ENCODE assay signal across 12 cellular contexts in genomic region chr1:46411601-46412341, GRCh38. TPM values are rescaled to one million over a fixed set of nuclear protein-coding genes. Genes with fewer than 3 reads are reported as not detected.
DNase-seq lines count a peak whose midpoint lies in the region; ATAC-seq, FAIRE-seq and TF ChIP-seq lines count a peak whose summit lies in the region.
"Had no signal": no experiment of that assay in that cellular context is flagged by ENCODE, and none has a peak within 500 bp of the region (broad histone marks: within the 10 kb centered on the region; RNA-seq: fewer than 3 reads in every experiment).

No MANE protein-coding gene starts in this region.

- no peaks in the 10 kb centered on the region for H4K20me1 ChIP-seq in endothelial cell of umbilical vein (replicated peaks; ENCODE audit: control insufficient read depth, extremely low read depth, insufficient read depth, low read length)

- intact Hi-C loops in MCF 10A (cut with micrococcal nuclease): no loop called here
- intact Hi-C loops in breast epithelium (cut with DNase I; ENCODE audit: low total_unique reads): loop anchor here (5.0 kb wide), 1 partner anchor 451 kb away; no protein-coding TSS in a partner anchor
- intact Hi-C loops in endothelial cell of umbilical vein (cut with micrococcal nuclease): no loop called here

- DNase-seq in MCF 10A (ENCODE audit: unreplicated experiment) (no peak), breast epithelium (ENCODE audit: low spot score in 2 of 2) (no peak), NT2/D1 (ENCODE audit: low read depth, low spot score) (peak; percentile 30), endothelial cell of umbilical vein (ENCODE audit: low read depth, low spot score) (no peak), retinal pigment epithelial cell (ENCODE audit: low read depth) (no peak), NCI-H226 (no peak), kidney tubule cell (ENCODE audit: low spot score) (no peak)
- DNase-seq: CD4-positive, alpha-beta T cell; hippocampal formation; OCI-M1 had no signal

- no peaks in the 10 kb centered on the region for H3K9me3 Mint-ChIP-seq in MCF 10A (ENCODE audit: unreplicated experiment)
- H3K9me3 Mint-ChIP-seq: CD4-positive, alpha-beta T cell had no signal

- BruUV-seq in MCF 10A (replicated peaks; lab: Mats Ljungman, UMichigan) (no TSS peak), endothelial cell of umbilical vein (replicated peaks; lab: Mats Ljungman, UMichigan) (no TSS peak)

- TF ChIP-seq CTCF in MCF 10A (IDR thresholded peaks at IDR 0.05; ENCODE audit: unreplicated experiment): peak; percentile 55
- TF ChIP-seq CTCF in breast epithelium (IDR thresholded peaks at IDR 0.05): no peak
- TF ChIP-seq CTCF in endothelial cell of umbilical vein (IDR thresholded peaks at IDR 0.05; ENCODE audit: extremely low read depth in 1 of 2, insufficient read depth in 1 of 2, low read depth in 1 of 2, low read length in 2 of 2): peak; percentile 33 to 48
- TF ChIP-seq CTCF in retinal pigment epithelial cell (conservative IDR thresholded peaks at IDR 0.05; ENCODE audit: low read depth, low read length): peak; percentile 60

- H3K9ac ChIP-seq in NT2/D1 (ENCODE audit: insufficient read length, low read depth): no peak overlapping the region
- no peak overlapping the region for H3K9ac ChIP-seq in endothelial cell of umbilical vein (replicated peaks; ENCODE audit: extremely low read depth, insufficient read depth, low read length)

- POLR2A ChIA-PET in MCF 10A (lab: Yijun Ruan, JAX) (interaction anchor here (0.9 to 1.0 kb wide), 2 partner anchors 8 to 13 kb away, joined by 3 read pairs; no protein-coding TSS in a partner anchor), endothelial cell of umbilical vein (lab: Charles Lee) (no interaction called here)

- H3K27ac Mint-ChIP-seq in MCF 10A (ENCODE audit: low read depth, unreplicated experiment): no peak overlapping the region
- H3K27ac Mint-ChIP-seq: CD4-positive, alpha-beta T cell had no signal

- H3K4me1 ChIP-seq in breast epithelium (no peaks in the 10 kb centered on the region), NT2/D1 (ENCODE audit: insufficient read depth, insufficient read length) (peaks cover 22% of the 10 kb centered on the region), endothelial cell of umbilical vein (ENCODE audit: control insufficient read depth, extremely low read depth, insufficient read depth, low read length) (no peaks in the 10 kb centered on the region)

- H3K4me3 Mint-ChIP-seq in MCF 10A (ENCODE audit: unreplicated experiment): no peak overlapping the region
- H3K4me3 Mint-ChIP-seq: CD4-positive, alpha-beta T cell had no signal

- H2AFZ ChIP-seq in endothelial cell of umbilical vein (ENCODE audit: low read depth, low read length): no peak overlapping the region

- H3K36me3 ChIP-seq in breast epithelium: no peaks in the 10 kb centered on the region
- no peaks in the 10 kb centered on the region for H3K36me3 ChIP-seq in NT2/D1 (ENCODE audit: insufficient read depth, insufficient read length, low read length)
- no peaks in the 10 kb centered on the region for H3K36me3 ChIP-seq in endothelial cell of umbilical vein (ENCODE audit: control insufficient read depth in 2 of 2, extremely low read depth in 1 of 2, insufficient read depth in 2 of 2, low read length in 2 of 2)

- no peak overlapping the region for H3K27ac ChIP-seq in breast epithelium
- H3K27ac ChIP-seq in endothelial cell of umbilical vein (ENCODE audit: insufficient read depth, low read depth, low read length): no peak overlapping the region
- H3K27ac ChIP-seq: coronary artery had no signal

- H3K4me3 ChIP-seq in breast epithelium (no peak overlapping the region), NT2/D1 (ENCODE audit: insufficient read length, low read depth) (no peak overlapping the region), endothelial cell of umbilical vein (replicated peaks in 1 of 3; ENCODE audit: insufficient read depth in 1 of 3, low read depth in 1 of 3, low read length in 3 of 3) (no peak overlapping the region), retinal pigment epithelial cell (ENCODE audit: low read length) (no peak overlapping the region)
- H3K4me3 ChIP-seq: coronary artery had no signal

- H3K27me3 ChIP-seq in breast epithelium (no peaks in the 10 kb centered on the region), NT2/D1 (ENCODE audit: insufficient read depth, insufficient read length) (peaks cover 3% of the 10 kb centered on the region), endothelial cell of umbilical vein (ENCODE audit: control insufficient read depth in 2 of 2, insufficient read depth in 2 of 2, low read length in 2 of 2) (peaks cover 0 to 1% of the 10 kb centered on the region in 2 experiments)

- TF ChIP-seq POLR2A in breast epithelium (IDR thresholded peaks at IDR 0.05) (no peak), endothelial cell of umbilical vein (IDR thresholded peaks at IDR 0.05; ENCODE audit: low read depth, low read length) (no peak)

- ATAC-seq in HG03135 (IDR thresholded peaks at IDR 0.05; ENCODE audit: unreplicated experiment): no peak

- H3K4me2 ChIP-seq in endothelial cell of umbilical vein (ENCODE audit: insufficient read depth, low read length): no peak overlapping the region

- no peaks in the 10 kb centered on the region for H3K27me3 Mint-ChIP-seq in MCF 10A (ENCODE audit: insufficient read depth, unreplicated experiment)
- H3K27me3 Mint-ChIP-seq: CD4-positive, alpha-beta T cell had no signal

- H3K79me2 ChIP-seq in endothelial cell of umbilical vein (ENCODE audit: control insufficient read depth, insufficient read depth, low read length): no peaks in the 10 kb centered on the region

- dilution Hi-C loops in endothelial cell of umbilical vein (cut with MboI; ENCODE audit: extremely low pct_ligation_motif_present, low sequenced_read_pairs): no loop called here

- no peaks in the 10 kb centered on the region for H3K4me1 Mint-ChIP-seq in MCF 10A (ENCODE audit: insufficient read depth, unreplicated experiment)

- no peak for FAIRE-seq in endothelial cell of umbilical vein (lab: Jason Lieb, UNC)

- H3K9me3 ChIP-seq in breast epithelium (no peaks in the 10 kb centered on the region), NT2/D1 (ENCODE audit: insufficient read depth, low read length) (no peaks in the 10 kb centered on the region), endothelial cell of umbilical vein (replicated peaks; ENCODE audit: control insufficient read depth, insufficient read depth, low read length) (no peaks in the 10 kb centered on the region)

- no peaks in the 10 kb centered on the region for H3K9me1 ChIP-seq in endothelial cell of umbilical vein (replicated peaks; ENCODE audit: control insufficient read depth, extremely low read depth, insufficient read depth, low read length)

- CTCF ChIA-PET in MCF 10A (lab: Yijun Ruan, JAX) (interaction anchor here (0.8 to 2.3 kb wide), 7 partner anchors 10 to 135 kb away, joined by 3 to 9 read pairs (median 4); no protein-coding TSS in a partner anchor), endothelial cell of umbilical vein (lab: Charles Lee) (no interaction called here)

- peaks cover 26% of the 10 kb centered on the region for H3K36me3 Mint-ChIP-seq in MCF 10A (ENCODE audit: insufficient read depth, unreplicated experiment)

TF ChIP-seq in endothelial cell of umbilical vein, 7 proteins besides CTCF, POLR2A, EP300 and RAD21:
- TF ChIP-seq FOS (IDR thresholded peaks at IDR 0.05; ENCODE audit: borderline replicate concordance, insufficient read depth, low read length) (no peak), MAX (IDR thresholded peaks at IDR 0.05; ENCODE audit: insufficient read depth, insufficient read length) (no peak), EZH2 (IDR thresholded peaks at IDR 0.05; ENCODE audit: borderline replicate concordance, low read depth, low read length, severe bottlenecking) (no peak), JUN (IDR thresholded peaks at IDR 0.05; ENCODE audit: borderline replicate concordance, insufficient read depth, insufficient read length, low read depth) (no peak), POLR2AphosphoS5 (IDR thresholded peaks at IDR 0.05; ENCODE audit: insufficient read depth, low read depth, low read length) (no peak), GATA2 (IDR thresholded peaks at IDR 0.05; ENCODE audit: insufficient read depth, insufficient read length, low read depth, low read length) (no peak), MYC (IDR thresholded peaks at IDR 0.05; ENCODE audit: low read depth, low read length) (no peak)
TF ChIP-seq in endothelial cell of umbilical vein: peak in this region for 0.

RNA-seq across cellular contexts. Expression of gene FAAH, which starts 17.7 kb away (rescaled TPM):
- total RNA-seq in MCF 10A (2022) (17.3 and 19.3 TPM in 2 replicates), breast epithelium (10 to 100 TPM; 18.1 to 58.7 (median 38.3) TPM), endothelial cell of umbilical vein (1.5 TPM in 1 of 2 replicates, not detected in the other)
- 0.47 and 0.76 TPM in 2 replicates for polyA plus RNA-seq in endothelial cell of umbilical vein
- 0.21 and 0.34 TPM in 2 replicates for polyA plus RNA-seq in endothelial cell of umbilical vein (2011; cell fraction: cytosol; rRNA removed)
- 7.8 and 9.7 TPM in 2 replicates for polyA plus RNA-seq in endothelial cell of umbilical vein (2011; cell fraction: nucleus; rRNA removed)
- 0.36 and 0.91 TPM in 2 replicates for polyA plus RNA-seq in endothelial cell of umbilical vein (2012)
- 0.32 and 0.36 TPM in 2 replicates for polyA minus RNA-seq in endothelial cell of umbilical vein
- not detected for polyA minus RNA-seq in endothelial cell of umbilical vein (2011; cell fraction: cytosol; rRNA and poly(A)+ RNA removed)
- polyA minus RNA-seq in endothelial cell of umbilical vein (2011; cell fraction: nucleus; rRNA and poly(A)+ RNA removed): 0.38 and 1.4 TPM in 2 replicates

Comparison
In these comparisons a context has a peak if more than half of its experiments do, and no peak if none do; other contexts are left out.
1. CTCF ChIP-seq: peak in MCF 10A (single experiment), endothelial cell of umbilical vein (2 of 2) and retinal pigment epithelial cell (single experiment); none in breast epithelium (0 of 3).